Comparison of ENCODE assay signal across 11 cellular contexts in the genomic region with DNA sequence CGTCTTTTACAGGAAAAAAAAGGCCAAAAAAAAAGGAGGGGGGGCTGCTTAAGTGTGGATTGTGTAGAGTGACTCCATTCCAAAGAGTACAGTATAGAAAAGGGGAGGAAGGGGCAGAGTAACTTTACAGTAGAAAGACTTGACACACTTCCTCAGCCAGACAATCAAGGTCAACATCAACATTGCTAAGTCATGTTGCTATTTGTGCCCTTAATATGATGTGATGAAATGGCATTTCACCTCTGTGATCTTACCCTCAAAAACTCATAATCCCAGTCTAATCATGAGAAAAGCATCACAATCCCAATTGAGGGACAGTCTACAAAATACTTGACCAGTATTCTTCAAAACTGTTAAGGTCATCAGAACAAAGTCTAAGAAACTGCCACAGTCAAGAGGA. TPM values are rescaled to one million over a fixed set of nuclear protein-coding genes. Genes with fewer than 3 reads are reported as not detected.
DNase-seq lines count a peak whose midpoint lies in the region; ATAC-seq, FAIRE-seq and TF ChIP-seq lines count a peak whose summit lies in the region.
"Had no signal": no experiment of that assay in that cellular context is flagged by ENCODE, and none has a peak within 500 bp of the region (broad histone marks: within the 10 kb centered on the region; RNA-seq: fewer than 3 reads in every experiment).

No MANE protein-coding gene starts in this region.

- H3K27ac ChIP-seq in ACC112 (ENCODE audit: low read depth, low read length) (peak overlapping the region; percentile 97), HL-60 (replicated peaks) (peak overlapping the region; percentile 99), astrocyte (ENCODE audit: low read depth, low read length) (peak overlapping the region; percentile 73), muscle layer of duodenum (ENCODE audit: low read length) (peak overlapping the region; percentile 99)

- no peaks in the 10 kb centered on the region for H3K36me3 ChIP-seq in ACC112 (ENCODE audit: insufficient read depth, low read length)
- no peaks in the 10 kb centered on the region for H3K36me3 ChIP-seq in astrocyte (ENCODE audit: insufficient read depth, low read length)
- no peaks in the 10 kb centered on the region for H3K36me3 ChIP-seq in muscle layer of duodenum (ENCODE audit: control insufficient read depth in 1 of 2, insufficient read depth in 2 of 2, low read length in 2 of 2)

- no peak overlapping the region for H3K4me3 Mint-ChIP-seq in astrocyte (ENCODE audit: unreplicated experiment)

- DNase-seq in HL-60 (ENCODE audit: low read depth in 1 of 2, low spot score in 1 of 2) (no peak), astrocyte (ENCODE audit: low read depth) (no peak), GM19238 (ENCODE audit: insufficient read length, low spot score) (no peak), middle frontal gyrus (ENCODE audit: extremely low spot score, low spot score) (no peak), AG20443 (ENCODE audit: low spot score) (no peak)
- DNase-seq: glutamatergic neuron, NCI-H2081 had no signal

- no peaks in the 10 kb centered on the region for H3K9me3 Mint-ChIP-seq in astrocyte (ENCODE audit: unreplicated experiment)

- H3K4me1 Mint-ChIP-seq in astrocyte (ENCODE audit: low read depth, unreplicated experiment), result peaks cover 13% of the 10 kb centered on the region

- TF ChIP-seq CTCF in HL-60 (IDR thresholded peaks at IDR 0.05; ENCODE audit: insufficient read depth, low read length) (no peak), astrocyte (IDR thresholded peaks at IDR 0.05; ENCODE audit: insufficient read depth, low read depth, low read length) (no peak)

- H3K27ac Mint-ChIP-seq in astrocyte (ENCODE audit: unreplicated experiment), result peak overlapping the region; percentile 64

- H3K4me2 ChIP-seq in astrocyte (ENCODE audit: low read length), result peak overlapping the region; percentile 43

- H3K4me3 ChIP-seq in ACC112 (ENCODE audit: low read depth, low read length) (no peak overlapping the region), HL-60 (replicated peaks; ENCODE audit: insufficient read depth, low read length) (no peak overlapping the region), astrocyte (ENCODE audit: insufficient read depth, low read depth, low read length) (no peak overlapping the region), muscle layer of duodenum (ENCODE audit: low read depth in 1 of 2, low read length in 2 of 2) (no peak overlapping the region)

- H3K36me3 Mint-ChIP-seq in astrocyte (ENCODE audit: low read depth, unreplicated experiment), result no peaks in the 10 kb centered on the region

- peak overlapping the region; percentile 18 for H2AFZ ChIP-seq in ACC112 (ENCODE audit: low read length, unreplicated experiment)
- H2AFZ ChIP-seq in astrocyte (ENCODE audit: low read depth, low read length), result no peak overlapping the region

- no peak for ATAC-seq in GM21367 (IDR thresholded peaks at IDR 0.05; ENCODE audit: unreplicated experiment)

- FAIRE-seq in astrocyte (lab: Jason Lieb, UNC), result no peak

- no peaks in the 10 kb centered on the region for H3K27me3 ChIP-seq in ACC112 (ENCODE audit: insufficient read depth, low read length)
- H3K27me3 ChIP-seq in HL-60 (ENCODE audit: insufficient read depth, poor library complexity, severe bottlenecking), result no peaks in the 10 kb centered on the region
- H3K27me3 ChIP-seq in astrocyte (ENCODE audit: insufficient read depth, low read length), result no peaks in the 10 kb centered on the region
- no peaks in the 10 kb centered on the region for H3K27me3 ChIP-seq in muscle layer of duodenum (ENCODE audit: low read depth, low read length)

- H3K9me3 ChIP-seq in astrocyte (ENCODE audit: insufficient read depth, low read depth, low read length), result no peaks in the 10 kb centered on the region
- no peaks in the 10 kb centered on the region for H3K9me3 ChIP-seq in muscle layer of duodenum (ENCODE audit: control insufficient read depth in 1 of 2, low read length in 2 of 2)

- peaks cover 13% of the 10 kb centered on the region for H4K20me1 ChIP-seq in astrocyte (ENCODE audit: insufficient read depth, low read length)

- H3K9ac ChIP-seq in astrocyte (ENCODE audit: low read length), result peak overlapping the region; percentile 0

- H3K79me2 ChIP-seq in ACC112 (ENCODE audit: control insufficient read depth, insufficient read depth, low read length, unreplicated experiment), result peaks cover 31% of the 10 kb centered on the region
- H3K79me2 ChIP-seq in astrocyte (ENCODE audit: insufficient read depth, low read length), result peaks cover 26% of the 10 kb centered on the region

- H3K4me1 ChIP-seq in ACC112 (ENCODE audit: control insufficient read depth, insufficient read depth, low read length, unreplicated experiment) (peaks cover 36% of the 10 kb centered on the region), astrocyte (ENCODE audit: insufficient read depth, low read length) (peaks cover 19% of the 10 kb centered on the region), muscle layer of duodenum (ENCODE audit: control insufficient read depth in 1 of 2, insufficient read depth in 2 of 2, low read length in 2 of 2) (peaks cover 14 to 29% of the 10 kb centered on the region in 2 donors)

- H3K27me3 Mint-ChIP-seq in astrocyte (ENCODE audit: low read depth, unreplicated experiment), result no peaks in the 10 kb centered on the region

RNA-seq across cellular contexts. Expression of a gene that starts 2.1 kb away (rescaled TPM):
- 48.7 and 53.5 TPM in 2 replicates for total RNA-seq in astrocyte

RNA-seq across cellular contexts. Expression of a gene that starts 19.5 kb away (rescaled TPM):
- not detected in 2 replicates for total RNA-seq in astrocyte
- total RNA-seq: omental fat pad had no signal
